In genomic region chr11:73693877-73694525, GRCh38 we compare ENCODE assay signal across 26 cellular contexts.
"Had no signal": no experiment of that assay in that cellular context is flagged by ENCODE, and none has a peak within 500 bp of the region (broad histone marks: within the 10 kb centered on the region; RNA-seq: fewer than 3 reads in every experiment).

No MANE protein-coding gene starts in this region.

- H3K27me3 ChIP-seq: neutrophil, pancreas, right lobe of liver, sigmoid colon, stomach, thyroid gland, tibial nerve, upper lobe of left lung, vagina had no signal

- H3K36me3 ChIP-seq: pancreas, prostate gland, thoracic aorta, thyroid gland had no signal

- H3K4me3 ChIP-seq: pancreas, prostate gland, right lobe of liver, sigmoid colon, stomach, thoracic aorta, thyroid gland, tibial nerve, upper lobe of left lung, vagina had no signal

- H3K27ac ChIP-seq: neutrophil, pancreas, prostate gland, right lobe of liver, sigmoid colon, stomach, thoracic aorta, thyroid gland, tibial nerve, upper lobe of left lung, vagina had no signal

- ATAC-seq: naive thymus-derived CD8-positive, alpha-beta T cell; natural killer cell treated with Interleukin-12 subunit alpha and Interleukin-12 subunit beta and Interleukin-15 and Interleukin-18, amount 100 ng/mL, for 72 hours; pancreas; right cardiac atrium; right lobe of liver; stimulated activated effector memory CD8-positive, alpha-beta T cell treated with anti-CD3 and anti-CD28 coated beads, Interleukin-12 subunit alpha, Interleukin-12 subunit beta, amount 100 ng/mL, for 72 hours; stimulated activated naive B cell treated with anti-CD40 and anti-IgM and Interleukin-4, amounts not matched to agents 10 μg/mL and 1 μg/mL and 100 μg/mL, for 72 hours had no signal

- H3K4me1 ChIP-seq: pancreas, prostate gland, right lobe of liver, sigmoid colon, stomach, thyroid gland, tibial nerve, upper lobe of left lung, vagina had no signal

- DNase-seq: naive thymus-derived CD8-positive, alpha-beta T cell; nephron progenitor cell; nucleus accumbens; pancreas; retina; right cardiac atrium; right lobe of liver; sigmoid colon; small intestine; stimulated activated CD4-positive, alpha-beta T cell treated with anti-CD3 and anti-CD28 coated beads, Interleukin-15, amount 100 ng/mL, for 24 hours; stimulated activated CD4-positive, alpha-beta T cell treated with anti-CD3 and anti-CD28 coated beads, Interleukin-2, amount 100 ng/mL, for 24 hours; stimulated activated CD4-positive, alpha-beta T cell treated with anti-CD3 and anti-CD28 coated beads, Interleukin-2, amount 100 ng/mL, for 48 hours; stimulated activated CD4-positive, alpha-beta T cell treated with anti-CD3 and anti-CD28 coated beads, Interleukin-4, amount 100 ng/mL, for 24 hours; stimulated activated naive B cell treated with anti-CD40 and anti-IgM and Interleukin-4, amounts not matched to agents 10 μg/mL and 1 μg/mL and 100 μg/mL, for 72 hours; stimulated activated naive CD4-positive, alpha-beta T cell treated with Interleukin-2 at 50 U/mL for 16 hours; stomach; thyroid gland; trophoblast cell; upper lobe of left lung had no signal

- H3K9me3 ChIP-seq: neutrophil, pancreas, prostate gland, right lobe of liver, sigmoid colon, stomach, thoracic aorta, thyroid gland, tibial nerve, upper lobe of left lung, vagina had no signal
